20 cellular contexts compared by ENCODE assay signal in genomic region chr5:138303365-138303764, GRCh38. TPM values are rescaled to one million over a fixed set of nuclear protein-coding genes. Genes with fewer than 3 reads are reported as not detected.
DNase-seq lines count a peak whose midpoint lies in the region; ATAC-seq and TF ChIP-seq lines count a peak whose summit lies in the region.
"Had no signal": no experiment of that assay in that cellular context is flagged by ENCODE, and none has a peak within 500 bp of the region (broad histone marks: within the 10 kb centered on the region; RNA-seq: fewer than 3 reads in every experiment).

No MANE protein-coding gene starts in this region.

- H3K36me3 Mint-ChIP-seq in effector memory CD8-positive, alpha-beta T cell (ENCODE audit: insufficient read depth), result no peaks in the 10 kb centered on the region
- no peaks in the 10 kb centered on the region for H3K36me3 Mint-ChIP-seq in Calu3 (ENCODE audit: insufficient read depth, unreplicated experiment)

- DNase-seq in A172 (ENCODE audit: low spot score) (peak; percentile 31), GM04503 (ENCODE audit: low read depth) (peak; percentile 3), SK-MEL-5 (ENCODE audit: low read depth, low spot score) (peak; percentile 13), fibroblast of mammary gland (ENCODE audit: low read depth) (peak; percentile 58), NCI-H526 treated with DMSO at 0.1 percent for 48 hours (lab: John Stamatoyannopoulos, UW) (no peak), Calu3 (no peak), UCSD-AML1 (lab: John Stamatoyannopoulos, UW; ENCODE audit: unreplicated experiment) (no peak)
- no peak for DNase-seq in effector memory CD8-positive, alpha-beta T cell
- DNase-seq: ACHN; activated CD4-positive, alpha-beta T cell treated with anti-CD3 and anti-CD28 coated beads for 36 hours; activated T-cell treated with anti-CD3 and anti-CD28 coated beads for 4 hours; foreskin melanocyte; mesendoderm; NCI-H187 treated with DMSO at 0.1 percent for 48 hours; NCI-H526; Peyer's patch; stimulated activated naive CD8-positive, alpha-beta T cell treated with anti-CD3 and anti-CD28 coated beads, Interleukin-15, Interleukin-2, amounts not matched to agents 100 U/mL and 50 U/mL, for 24 hours had no signal

- CTCF ChIA-PET in Calu3 (lab: Charles Lee), result no interaction called here

- no peaks in the 10 kb centered on the region for H3K9me3 Mint-ChIP-seq in effector memory CD8-positive, alpha-beta T cell
- no peaks in the 10 kb centered on the region for H3K9me3 Mint-ChIP-seq in Calu3 (ENCODE audit: low read depth, unreplicated experiment)
- H3K9me3 Mint-ChIP-seq: dendritic cell treated with granulocyte-macrophage colony-stimulating factor and Interleukin-4, amounts not matched to agents 40 ng/mL and 50 ng/mL, for 4 days; T-helper 1 cell treated with Interleukin-12 subunit alpha and Interleukin-12 subunit beta and Interleukin-4 antibody, amounts not matched to agents 30 μg/mL and 1 μg/mL, for 36 hours had no signal

- no peak for ATAC-seq in effector memory CD8-positive, alpha-beta T cell (replicated peaks)
- ATAC-seq: activated CD4-positive, alpha-beta T cell treated with anti-CD3 and anti-CD28 coated beads for 36 hours; stimulated activated naive CD8-positive, alpha-beta T cell treated with anti-CD3 and anti-CD28 coated beads, Interleukin-15, Interleukin-2, amounts not matched to agents 100 U/mL and 50 U/mL, for 24 hours had no signal

- no TSS peak for BruUV-seq in Calu3 (replicated peaks; lab: Mats Ljungman, UMichigan)

- peaks cover 0 to 2% of the 10 kb centered on the region in 2 donors for H3K4me1 Mint-ChIP-seq in effector memory CD8-positive, alpha-beta T cell (ENCODE audit: low read depth in 2 of 2)
- H3K4me1 Mint-ChIP-seq in Calu3 (ENCODE audit: low read depth, unreplicated experiment), result no peaks in the 10 kb centered on the region
- H3K4me1 Mint-ChIP-seq: activated CD4-positive, alpha-beta T cell treated with anti-CD3 and anti-CD28 coated beads for 36 hours had no signal

- no peak overlapping the region for H3K4me3 Mint-ChIP-seq in effector memory CD8-positive, alpha-beta T cell
- H3K4me3 Mint-ChIP-seq in Calu3 (ENCODE audit: low read depth, unreplicated experiment), result no peak overlapping the region
- H3K4me3 Mint-ChIP-seq: activated CD4-positive, alpha-beta T cell treated with anti-CD3 and anti-CD28 coated beads for 36 hours; dendritic cell treated with granulocyte-macrophage colony-stimulating factor and Interleukin-4, amounts not matched to agents 40 ng/mL and 50 ng/mL, for 4 days; T-helper 1 cell treated with Interleukin-12 subunit alpha and Interleukin-12 subunit beta and Interleukin-4 antibody, amounts not matched to agents 30 μg/mL and 1 μg/mL, for 36 hours had no signal

- H3K27ac Mint-ChIP-seq in effector memory CD8-positive, alpha-beta T cell, result peak overlapping the region in 1 of 2 donors; percentile 11
- no peak overlapping the region for H3K27ac Mint-ChIP-seq in Calu3 (ENCODE audit: unreplicated experiment)
- H3K27ac Mint-ChIP-seq: activated CD4-positive, alpha-beta T cell treated with anti-CD3 and anti-CD28 coated beads for 36 hours; dendritic cell treated with granulocyte-macrophage colony-stimulating factor and Interleukin-4, amounts not matched to agents 40 ng/mL and 50 ng/mL, for 4 days; T-helper 1 cell treated with Interleukin-12 subunit alpha and Interleukin-12 subunit beta and Interleukin-4 antibody, amounts not matched to agents 30 μg/mL and 1 μg/mL, for 36 hours had no signal

- H3K4me3 ChIP-seq in fibroblast of mammary gland (ENCODE audit: control insufficient read depth, low read depth, low read length), result no peak overlapping the region
- H3K4me3 ChIP-seq: HAP-1, Peyer's patch had no signal

- TF ChIP-seq CTCF in fibroblast of mammary gland (conservative IDR thresholded peaks at IDR 0.05; ENCODE audit: control insufficient read depth, insufficient read depth, low read depth, low read length) (no peak), Calu3 (IDR thresholded peaks at IDR 0.05; ENCODE audit: unreplicated experiment) (no peak)

- H3K27me3 Mint-ChIP-seq in effector memory CD8-positive, alpha-beta T cell, result no peaks in the 10 kb centered on the region
- H3K27me3 Mint-ChIP-seq in Calu3 (ENCODE audit: unreplicated experiment), result no peaks in the 10 kb centered on the region
- H3K27me3 Mint-ChIP-seq: activated CD4-positive, alpha-beta T cell treated with anti-CD3 and anti-CD28 coated beads for 36 hours; dendritic cell treated with granulocyte-macrophage colony-stimulating factor and Interleukin-4, amounts not matched to agents 40 ng/mL and 50 ng/mL, for 4 days had no signal

- in situ Hi-C loops in SK-MEL-5 (cut with HindIII; ENCODE audit: low pct_unique_long_range_greater_than_20kb, low sequenced_read_pairs), result no loop called here

- intact Hi-C loops in Calu3 (cut with micrococcal nuclease; ENCODE audit: unreplicated experiment), result no loop called here

RNA-seq across cellular contexts. Expression of gene CDC25C, which starts 28.2 kb away (rescaled TPM):
- 24.8 and 25.4 TPM in 2 replicates for total RNA-seq in A172 (2014; rRNA removed; shearing (Covaris generic))
- total RNA-seq in SK-MEL-5 (2014; rRNA removed; shearing (Covaris generic)), result 9.0 and 9.3 TPM in 2 replicates
- 8.4 and 9.3 TPM in 2 replicates for polyA plus RNA-seq in SK-MEL-5 (2015; cell fraction: cytosol; rRNA removed)
- polyA plus RNA-seq in SK-MEL-5 (2015; cell fraction: nucleus; rRNA removed), result 9.3 and 10.9 TPM in 2 replicates
- total RNA-seq in Calu3 (2022), result 14.9 and 15.4 TPM in 2 replicates

RNA-seq across cellular contexts. Expression of gene GFRA3, which starts 28.9 kb away (rescaled TPM):
- not detected in 2 replicates for total RNA-seq in A172 (2014; rRNA removed; shearing (Covaris generic))
- not detected in 2 replicates for total RNA-seq in SK-MEL-5 (2014; rRNA removed; shearing (Covaris generic))
- polyA plus RNA-seq in SK-MEL-5 (2015; cell fraction: cytosol; rRNA removed), result 0.33 TPM in 1 of 2 replicates, not detected in the other
- polyA plus RNA-seq in SK-MEL-5 (2015; cell fraction: nucleus; rRNA removed), result not detected in 2 replicates
- 0.54 and 0.83 TPM in 2 replicates for total RNA-seq in Calu3 (2022)
- total RNA-seq: Peyer's patch had no signal

RNA-seq across cellular contexts. Expression of gene FAM53C, which starts 34.7 kb away (rescaled TPM):
- 25.4 and 30.7 TPM in 2 replicates for total RNA-seq in A172 (2014; rRNA removed; shearing (Covaris generic))
- 18.5 and 19.5 TPM in 2 replicates for total RNA-seq in SK-MEL-5 (2014; rRNA removed; shearing (Covaris generic))
- 24.1 and 32.5 TPM in 2 replicates for polyA plus RNA-seq in SK-MEL-5 (2015; cell fraction: cytosol; rRNA removed)
- 38.2 and 44.8 TPM in 2 replicates for polyA plus RNA-seq in SK-MEL-5 (2015; cell fraction: nucleus; rRNA removed)
- 36.1 and 38.5 TPM in 2 replicates for total RNA-seq in Calu3 (2022)

RNA-seq across cellular contexts. Expression of gene KDM3B, which starts 49.1 kb away (rescaled TPM):
- 45.5 and 50.5 TPM in 2 replicates for total RNA-seq in A172 (2014; rRNA removed; shearing (Covaris generic))
- total RNA-seq in SK-MEL-5 (2014; rRNA removed; shearing (Covaris generic)), result 42.9 and 44.3 TPM in 2 replicates
- 34.3 and 44.0 TPM in 2 replicates for polyA plus RNA-seq in SK-MEL-5 (2015; cell fraction: cytosol; rRNA removed)
- 42.1 and 50.2 TPM in 2 replicates for polyA plus RNA-seq in SK-MEL-5 (2015; cell fraction: nucleus; rRNA removed)
- 73.5 and 75.1 TPM in 2 replicates for total RNA-seq in Calu3 (2022)

Comparison
In these comparisons a context has a peak if more than half of its experiments do, and no peak if none do; other contexts are left out.
1. DNase-seq: peak in A172 (single experiment), GM04503 (single experiment), SK-MEL-5 (single experiment) and fibroblast of mammary gland (single experiment); none in effector memory CD8-positive, alpha-beta T cell (0 of 3), NCI-H526 treated with DMSO at 0.1 percent for 48 hours (single experiment), Calu3 (single experiment) and UCSD-AML1 (single experiment).